20 cellular contexts compared by ENCODE assay signal in genomic region chr19:30745476-30745985, GRCh38.
"Had no signal": no experiment of that assay in that cellular context is flagged by ENCODE, and none has a peak within 500 bp of the region (broad histone marks: within the 10 kb centered on the region; RNA-seq: fewer than 3 reads in every experiment).

No MANE protein-coding gene starts in this region.

- ATAC-seq: HepG2 had no signal

- H3K9me3 ChIP-seq: SK-N-SH had no signal

- H3K4me3 ChIP-seq: MG63 had no signal

- H3K36me3 ChIP-seq: MG63 had no signal

- DNase-seq: IMR-90, Karpas-422, KG1, MG63, NCI-H1092 treated with DMSO at 0.1 percent for 48 hours, NCI-H1436, NCI-H187, NCI-H2029, NCI-H2081 treated with DMSO at 0.1 percent for 48 hours, NCI-H2171, NCI-H226, NCI-H446, NCI-H510A, NCI-H524 treated with DMSO at 0.1 percent for 48 hours, NCI-H69, NCI-H774, RPMI8226, SHP77, SK-N-SH had no signal
